Comparison of ENCODE assay signal across 14 cellular contexts in the genomic region with DNA sequence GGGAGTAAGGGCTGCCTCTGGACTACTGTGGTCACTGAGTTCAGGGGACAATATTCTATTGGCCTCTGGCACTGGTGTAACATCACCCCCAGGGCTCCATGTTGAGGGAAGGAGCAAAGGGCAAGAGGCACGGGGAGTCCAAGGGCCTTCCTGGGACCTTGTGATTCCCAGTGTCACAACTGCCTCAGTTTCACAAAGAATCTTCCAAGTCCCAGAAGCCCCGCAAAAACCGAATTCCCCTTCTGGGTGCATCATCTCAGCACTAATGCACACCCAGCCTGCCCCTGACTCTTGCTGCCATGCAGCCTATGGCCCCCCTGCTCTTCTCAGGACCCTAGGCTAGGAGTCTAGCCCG. TPM values are rescaled to one million over a fixed set of nuclear protein-coding genes. Genes with fewer than 3 reads are reported as not detected.
A peak's percentile ranks its signal among the peaks of the same experiment; 100 is the strongest.
DNase-seq lines count a peak whose midpoint lies in the region; ATAC-seq and TF ChIP-seq lines count a peak whose summit lies in the region.
"Had no signal": no experiment of that assay in that cellular context is flagged by ENCODE, and none has a peak within 500 bp of the region (broad histone marks: within the 10 kb centered on the region; RNA-seq: fewer than 3 reads in every experiment).

No MANE protein-coding gene starts in this region.

- H3K36me3 ChIP-seq in Caco-2 (ENCODE audit: control insufficient read depth, insufficient read depth, low read length): peaks cover 22% of the 10 kb centered on the region
- peaks cover 52 to 80% of the 10 kb centered on the region in 2 donors for H3K36me3 ChIP-seq in ascending aorta
- peaks cover 42 to 69% (median 64%) of the 10 kb centered on the region in 3 donors for H3K36me3 ChIP-seq in skeletal muscle tissue (ENCODE audit: control insufficient read depth in 3 of 3, insufficient read depth in 3 of 3, low read length in 3 of 3)

- H3K9me3 ChIP-seq in Caco-2: no peaks in the 10 kb centered on the region
- no peaks in the 10 kb centered on the region for H3K9me3 ChIP-seq in ascending aorta
- H3K9me3 ChIP-seq in skeletal muscle tissue (ENCODE audit: control insufficient read depth in 3 of 3, low read length in 3 of 3): no peaks in the 10 kb centered on the region

- ATAC-seq in HG02973 (IDR thresholded peaks at IDR 0.05; ENCODE audit: unreplicated experiment): no peak

- TF ChIP-seq CTCF in Caco-2 (IDR thresholded peaks at IDR 0.05; ENCODE audit: insufficient read depth in 1 of 2, low read depth in 1 of 2, low read length in 1 of 2, severe bottlenecking in 1 of 2, unreplicated experiment in 1 of 2): no peak
- TF ChIP-seq CTCF in ascending aorta (IDR thresholded peaks at IDR 0.05): no peak

- H3K27me3 ChIP-seq in Caco-2 (replicated peaks; ENCODE audit: control insufficient read depth, insufficient read depth, low read length) (no peaks in the 10 kb centered on the region), ascending aorta (no peaks in the 10 kb centered on the region), layer of hippocampus (ENCODE audit: control insufficient read depth, insufficient read depth, low read length) (no peaks in the 10 kb centered on the region), skeletal muscle tissue (ENCODE audit: control insufficient read depth in 3 of 3, insufficient read depth in 3 of 3, low read length in 3 of 3) (no peaks in the 10 kb centered on the region)

- H3K27ac ChIP-seq in ascending aorta (peak overlapping the region; percentile 93 to 99), layer of hippocampus (ENCODE audit: low read depth, low read length) (peak overlapping the region; percentile 98), skeletal muscle tissue (ENCODE audit: low read depth, low read length) (peak overlapping the region; percentile 74)

- peaks cover 48% of the 10 kb centered on the region for H3K4me1 Mint-ChIP-seq in Caco-2 (ENCODE audit: low read depth, unreplicated experiment)

- peaks cover 100% of the 10 kb centered on the region for H3K36me3 Mint-ChIP-seq in Caco-2 (ENCODE audit: insufficient read depth, unreplicated experiment)
- H3K36me3 Mint-ChIP-seq: activated naive CD4-positive, alpha-beta T cell treated with anti-CD3 and anti-CD28 coated beads, Interleukin-2, amount 50 U/mL, for 72 hours; CD14-positive monocyte; memory B cell had no signal

- H3K4me3 ChIP-seq in Caco-2 (ENCODE audit: low read depth, low read length) (no peak overlapping the region), ascending aorta (peak overlapping the region in 1 of 2 donors; percentile 15), skeletal muscle tissue (ENCODE audit: low read length in 3 of 3) (peak overlapping the region in 1 of 3 donors; percentile 14)

- intact Hi-C loops in Caco-2 (cut with micrococcal nuclease; ENCODE audit: unreplicated experiment) (no loop called here), ascending aorta (cut with DNase I) (loop anchor here (10.0 kb wide), 1 partner anchor 794 kb away; the partner anchor contains the start of gene CDV3)

- POLR2A ChIA-PET in Caco-2 (lab: Charles Lee): interaction anchor here (0.6 kb wide), 1 partner anchor 40 kb away, joined by 6 read pairs; no protein-coding TSS in a partner anchor

- no peaks in the 10 kb centered on the region for H3K27me3 Mint-ChIP-seq in Caco-2 (ENCODE audit: insufficient read depth, unreplicated experiment)

- H3K4me1 ChIP-seq in Caco-2 (peaks cover 84% of the 10 kb centered on the region), ascending aorta (peaks cover 34 to 82% of the 10 kb centered on the region in 2 donors), skeletal muscle tissue (ENCODE audit: control insufficient read depth in 3 of 3, insufficient read depth in 3 of 3, low read length in 3 of 3) (peaks cover 86 to 98% (median 93%) of the 10 kb centered on the region in 3 donors)

- no TSS peak for BruUV-seq in Caco-2 (replicated peaks; lab: Mats Ljungman, UMichigan)

- H3K4me3 Mint-ChIP-seq in Caco-2 (ENCODE audit: unreplicated experiment): peak overlapping the region; percentile 62
- H3K4me3 Mint-ChIP-seq: activated CD4-positive, alpha-beta memory T cell treated with anti-CD3 and anti-CD28 coated beads, Interleukin-2, amount 10 ng/mL, durations not matched to agents 7 days and 5 days; CD14-positive monocyte; memory B cell had no signal

- peak overlapping the region; percentile 87 for H3K27ac Mint-ChIP-seq in Caco-2 (ENCODE audit: unreplicated experiment)
- H3K27ac Mint-ChIP-seq: activated CD4-positive, alpha-beta memory T cell treated with anti-CD3 and anti-CD28 coated beads, Interleukin-2, amount 10 ng/mL, durations not matched to agents 7 days and 5 days; activated naive CD4-positive, alpha-beta T cell treated with anti-CD3 and anti-CD28 coated beads, Interleukin-2, amount 50 U/mL, for 72 hours; CD14-positive monocyte; memory B cell had no signal

- DNase-seq in Caco-2 (no peak), ascending aorta (ENCODE audit: low spot score in 2 of 2) (peak in 1 of 2 donors; percentile 37), DMS53 (lab: John Stamatoyannopoulos, UW) (no peak), NCI-H1105 treated with DMSO at 0.1 percent for 48 hours (lab: John Stamatoyannopoulos, UW) (no peak), AG20443 (ENCODE audit: low spot score) (no peak)
- DNase-seq: activated CD4-positive, alpha-beta memory T cell treated with anti-CD3 and anti-CD28 coated beads, Interleukin-2, amount 10 ng/mL, durations not matched to agents 7 days and 5 days; NCI-H2171 treated with DMSO at 0.1 percent for 48 hours; T-helper 2 cell had no signal

- no peaks in the 10 kb centered on the region for H3K9me3 Mint-ChIP-seq in Caco-2 (ENCODE audit: unreplicated experiment)
- H3K9me3 Mint-ChIP-seq: activated CD4-positive, alpha-beta memory T cell treated with anti-CD3 and anti-CD28 coated beads, Interleukin-2, amount 10 ng/mL, durations not matched to agents 7 days and 5 days; activated naive CD4-positive, alpha-beta T cell treated with anti-CD3 and anti-CD28 coated beads, Interleukin-2, amount 50 U/mL, for 72 hours; memory B cell had no signal

- CTCF ChIA-PET in Caco-2 (lab: Charles Lee): no interaction called here

- H3K9ac ChIP-seq in skeletal muscle tissue (ENCODE audit: low read depth in 1 of 3, low read length in 3 of 3): peak overlapping the region in 2 of 3 donors; percentile 60 to 73

RNA-seq across cellular contexts. Expression of gene AMOTL2, which starts 5.5 kb away (rescaled TPM):
- total RNA-seq in Caco-2 (2022): 220 and 271 TPM in 2 replicates
- 156 TPM for total RNA-seq in ascending aorta
- total RNA-seq in skeletal muscle tissue: 56.9 TPM
- total RNA-seq: activated CD4-positive, alpha-beta memory T cell treated with anti-CD3 and anti-CD28 coated beads, Interleukin-2, amount 10 ng/mL, durations not matched to agents 7 days and 5 days had no signal
